ENCODE assay signal across 33 cellular contexts in genomic region chr7:151133986-151134742, GRCh38. TPM values are rescaled to one million over a fixed set of nuclear protein-coding genes. Genes with fewer than 3 reads are reported as not detected.
"Had no signal": no experiment of that assay in that cellular context is flagged by ENCODE, and none has a peak within 500 bp of the region (broad histone marks: within the 10 kb centered on the region; RNA-seq: fewer than 3 reads in every experiment).

No MANE protein-coding gene starts in this region.

- H3K27me3 Mint-ChIP-seq: activated naive CD8-positive, alpha-beta T cell; progenitor cell of endocrine pancreas; stimulated activated naive CD8-positive, alpha-beta T cell treated with anti-CD3 and anti-CD28 coated beads, Interleukin-15, amount 100 ng/mL, for 72 hours; T-cell had no signal

- H3K4me3 Mint-ChIP-seq: activated naive CD8-positive, alpha-beta T cell; endodermal cell; immature natural killer cell; naive B cell; stimulated activated effector memory CD8-positive, alpha-beta T cell treated with anti-CD3 and anti-CD28 coated beads, Interleukin-12 subunit alpha, Interleukin-12 subunit beta, amount 100 ng/mL, for 72 hours; stimulated activated naive CD8-positive, alpha-beta T cell treated with anti-CD3 and anti-CD28 coated beads, Interleukin-15, amount 100 ng/mL, for 72 hours; T-cell; T-helper 2 cell treated with Interferon-gamma antibody and Interleukin-4, amounts not matched to agents 5 μg/mL and 100 μg/mL, for 36 hours had no signal

- H3K4me1 ChIP-seq: suprapubic skin had no signal

- H3K4me1 Mint-ChIP-seq: immature natural killer cell; naive B cell; stimulated activated effector memory CD8-positive, alpha-beta T cell treated with anti-CD3 and anti-CD28 coated beads, Interleukin-12 subunit alpha, Interleukin-12 subunit beta, amount 100 ng/mL, for 72 hours; stimulated activated naive CD8-positive, alpha-beta T cell treated with anti-CD3 and anti-CD28 coated beads, Interleukin-15, amount 100 ng/mL, for 72 hours; T-cell had no signal

- H3K36me3 Mint-ChIP-seq: activated naive CD8-positive, alpha-beta T cell; naive B cell had no signal

- H3K9me3 ChIP-seq: suprapubic skin, tibial nerve had no signal

- ATAC-seq: stimulated activated effector memory CD8-positive, alpha-beta T cell treated with anti-CD3 and anti-CD28 coated beads, Interleukin-12 subunit alpha, Interleukin-12 subunit beta, amount 100 ng/mL, for 72 hours; stimulated activated naive CD8-positive, alpha-beta T cell treated with anti-CD3 and anti-CD28 coated beads, Interleukin-15, amount 100 ng/mL, for 72 hours; T-cell had no signal

- H3K27ac ChIP-seq: epithelial cell of prostate, hepatocyte, skin epidermis, suprapubic skin, WERI-Rb-1 had no signal

- H3K27me3 ChIP-seq: hepatocyte, suprapubic skin, tibial nerve had no signal

- DNase-seq: activated CD4-positive, alpha-beta T cell treated with anti-CD3 and anti-CD28 coated beads, Interleukin-2, amount 50 U/mL, for 1 hour; activated CD4-positive, CD25-positive, alpha-beta regulatory T cell treated with anti-CD3 and anti-CD28 coated beads, Interleukin-2, amount 50 U/mL, for 72 hours; activated naive CD4-positive, alpha-beta T cell; activated T-cell treated with anti-CD3 and anti-CD28 coated beads, Interleukin-2, amount 50 U/mL, for 1 hour; amniotic stem cell; cerebellar nuclear complex; cortex of kidney; endodermal cell; foreskin fibroblast; immature natural killer cell; kidney glomerular epithelial cell; mesendoderm; naive B cell; occipital lobe; stimulated activated CD4-positive, alpha-beta T cell treated with anti-CD3 and anti-CD28 coated beads, Interleukin-2, amount 100 ng/mL, for 24 hours; stimulated activated naive CD8-positive, alpha-beta T cell treated with anti-CD3 and anti-CD28 coated beads, Interleukin-15, amount 100 ng/mL, for 72 hours; T-cell; WERI-Rb-1 had no signal

- H3K4me3 ChIP-seq: hepatocyte, skin epidermis, suprapubic skin, tibial nerve had no signal

- H3K9me3 Mint-ChIP-seq: activated T-helper 2 cell treated with anti-CD3 and anti-CD28 coated beads, Interferon-gamma antibody, Interleukin-2, Interleukin-4, amounts not matched to agents 10 μg/mL and 5 μg/mL and 100 μg/mL, durations not matched to agents 14 hours and 24 hours and 36 hours; endodermal cell; immature natural killer cell; neural crest cell; stimulated activated effector memory CD8-positive, alpha-beta T cell treated with anti-CD3 and anti-CD28 coated beads, Interleukin-12 subunit alpha, Interleukin-12 subunit beta, amount 100 ng/mL, for 72 hours; stimulated activated naive CD8-positive, alpha-beta T cell treated with anti-CD3 and anti-CD28 coated beads, Interleukin-15, amount 100 ng/mL, for 72 hours; T-cell; T-helper 2 cell treated with Interferon-gamma antibody and Interleukin-4, amounts not matched to agents 5 μg/mL and 100 μg/mL, for 36 hours had no signal

- H3K27ac Mint-ChIP-seq: activated naive CD8-positive, alpha-beta T cell; activated T-helper 2 cell treated with anti-CD3 and anti-CD28 coated beads, Interferon-gamma antibody, Interleukin-2, Interleukin-4, amounts not matched to agents 10 μg/mL and 5 μg/mL and 100 μg/mL, durations not matched to agents 14 hours and 24 hours and 36 hours; endodermal cell; immature natural killer cell; naive B cell; progenitor cell of endocrine pancreas; stimulated activated naive CD8-positive, alpha-beta T cell treated with anti-CD3 and anti-CD28 coated beads, Interleukin-15, amount 100 ng/mL, for 72 hours; T-cell; T-helper 2 cell treated with Interferon-gamma antibody and Interleukin-4, amounts not matched to agents 5 μg/mL and 100 μg/mL, for 36 hours had no signal

RNA-seq across cellular contexts. Expression of gene GBX1, which starts 33.3 kb away (rescaled TPM):
- total RNA-seq: activated T-helper 2 cell treated with anti-CD3 and anti-CD28 coated beads, Interferon-gamma antibody, Interleukin-2, Interleukin-4, amounts not matched to agents 10 μg/mL and 5 μg/mL and 100 μg/mL, durations not matched to agents 14 hours and 24 hours and 36 hours; bronchial epithelial cell; endodermal cell; fibroblast of lung; hepatocyte; mucosa of gallbladder; occipital lobe; suprapubic skin; T-cell; tibial nerve had no signal
- polyA plus RNA-seq: fibroblast of lung, hepatocyte, immature natural killer cell had no signal

RNA-seq across cellular contexts. Expression of gene ASB10, which starts 52.9 kb away (rescaled TPM):
- total RNA-seq: activated T-helper 2 cell treated with anti-CD3 and anti-CD28 coated beads, Interferon-gamma antibody, Interleukin-2, Interleukin-4, amounts not matched to agents 10 μg/mL and 5 μg/mL and 100 μg/mL, durations not matched to agents 14 hours and 24 hours and 36 hours; bronchial epithelial cell; endodermal cell; fibroblast of lung; hepatocyte; lower leg skin; mucosa of gallbladder; neural crest cell; occipital lobe; progenitor cell of endocrine pancreas; suprapubic skin; T-cell; tibial nerve had no signal
- polyA plus RNA-seq: fibroblast of lung, hepatocyte, immature natural killer cell had no signal
